Comparison of ENCODE assay signal across 8 cellular contexts in genomic region chr17:1573932-1574696, GRCh38. TPM values are rescaled to one million over a fixed set of nuclear protein-coding genes. Genes with fewer than 3 reads are reported as not detected.
DNase-seq lines count a peak whose midpoint lies in the region; ATAC-seq, FAIRE-seq and TF ChIP-seq lines count a peak whose summit lies in the region.

No MANE protein-coding gene starts in this region.

- H3K27ac ChIP-seq in mesenchymal stem cell (ENCODE audit: low read length, poor library complexity, severe bottlenecking): no peak overlapping the region

- no peak overlapping the region for H3K27ac Mint-ChIP-seq in activated CD4-positive, alpha-beta memory T cell treated with anti-CD3 and anti-CD28 coated beads, Interleukin-2, amount 10 ng/mL, durations not matched to agents 7 days and 5 days

- no peaks in the 10 kb centered on the region for H3K9me3 ChIP-seq in mesenchymal stem cell (ENCODE audit: control insufficient read depth, low read length)

- H3K4ac ChIP-seq in mesenchymal stem cell (ENCODE audit: low read depth in 1 of 2, low read length in 2 of 2): no peak overlapping the region

- H3K36me3 Mint-ChIP-seq in activated CD4-positive, alpha-beta memory T cell treated with anti-CD3 and anti-CD28 coated beads, Interleukin-2, amount 10 ng/mL, durations not matched to agents 7 days and 5 days (ENCODE audit: low read depth): no peaks in the 10 kb centered on the region

- H2BK120ac ChIP-seq in mesenchymal stem cell (ENCODE audit: low read depth, low read length): no peak overlapping the region

- H3K23ac ChIP-seq in mesenchymal stem cell (ENCODE audit: low read length in 2 of 2): no peak overlapping the region

- no peak overlapping the region for H3K4me2 ChIP-seq in mesenchymal stem cell (ENCODE audit: low read length, poor library complexity, severe bottlenecking)

- no peak overlapping the region for H3K4me3 Mint-ChIP-seq in activated CD4-positive, alpha-beta memory T cell treated with anti-CD3 and anti-CD28 coated beads, Interleukin-2, amount 10 ng/mL, durations not matched to agents 7 days and 5 days

- peaks cover 30% of the 10 kb centered on the region for H3K4me1 ChIP-seq in mesenchymal stem cell (ENCODE audit: control insufficient read depth, insufficient read depth, low read depth, low read length)

- peak; percentile 23 for FAIRE-seq in GM19239 (lab: Jason Lieb, UNC)

- TF ChIP-seq CTCF in AG04449 (IDR thresholded peaks at IDR 0.05; ENCODE audit: insufficient read depth, low read length, missing control alignments): peak; percentile 91

- H2BK12ac ChIP-seq in mesenchymal stem cell (ENCODE audit: low read length in 2 of 2): peak overlapping the region; percentile 59 to 69

- H3K4me3 ChIP-seq in AG04449 (ENCODE audit: low read depth, low read length): no peak overlapping the region
- no peak overlapping the region for H3K4me3 ChIP-seq in mesenchymal stem cell (ENCODE audit: insufficient read depth in 1 of 2, low read depth in 1 of 2, low read length in 2 of 2)

- no peak overlapping the region for H2AFZ ChIP-seq in mesenchymal stem cell (ENCODE audit: low read depth, low read length)

- H3K27me3 ChIP-seq in mesenchymal stem cell (ENCODE audit: control insufficient read depth in 1 of 2, insufficient read depth in 1 of 2, low read length in 2 of 2): peaks cover 0 to 17% of the 10 kb centered on the region in 2 experiments

- peak overlapping the region in 1 of 2 experiments; percentile 71 for H3K18ac ChIP-seq in mesenchymal stem cell (ENCODE audit: low read depth in 1 of 2, low read length in 2 of 2)

- DNase-seq in AG04449 (ENCODE audit: low read depth, low spot score) (no peak), GM19239 (ENCODE audit: insufficient read length, low spot score) (peak; percentile 90), NCI-H345 treated with DMSO at 0.1 percent for 48 hours (lab: John Stamatoyannopoulos, UW; ENCODE audit: unreplicated experiment) (peak; percentile 1), mesenchymal stem cell (peak; percentile 77)
- DNase-seq in activated CD4-positive, alpha-beta memory T cell treated with anti-CD3 and anti-CD28 coated beads, Interleukin-2, amount 10 ng/mL, durations not matched to agents 7 days and 5 days: peak; percentile 70
- DNase-seq in effector CD4-positive, alpha-beta T cell: peak; percentile 22
- peak; percentile 90 for DNase-seq in stimulated activated CD8-positive, alpha-beta memory T cell treated with anti-CD3 and anti-CD28 coated beads, Interleukin-4, amount 100 ng/mL, for 48 hours

- H4K8ac ChIP-seq in mesenchymal stem cell (ENCODE audit: low read length): no peak overlapping the region

- no peaks in the 10 kb centered on the region for H3K79me1 ChIP-seq in mesenchymal stem cell (replicated peaks; ENCODE audit: low read length, poor library complexity, severe bottlenecking)

- CTCF ChIA-PET in AG04449 (lab: Yijun Ruan, JAX): interaction anchor here (0.6 to 5.6 kb wide), 28 partner anchors 10 to 313 kb away, joined by 3 to 80 read pairs (median 4); partner anchors contain the start of genes INPP5K, PITPNA, RILP and SCARF1
- CTCF ChIA-PET in activated CD4-positive, alpha-beta memory T cell treated with anti-CD3 and anti-CD28 coated beads, Interleukin-2, amount 10 ng/mL, durations not matched to agents 7 days and 5 days (lab: Charles Lee): interaction anchor here (0.6 to 2.7 kb wide), 18 partner anchors 10 to 194 kb away, joined by 3 to 33 read pairs (median 4); partner anchors contain the start of genes RILP and SLC43A2

- H2BK15ac ChIP-seq in mesenchymal stem cell (ENCODE audit: low read depth, poor library complexity, severe bottlenecking): no peak overlapping the region

- H2AK5ac ChIP-seq in mesenchymal stem cell (ENCODE audit: low read length, severe bottlenecking): peak overlapping the region; percentile 78

- no peak overlapping the region for H3K14ac ChIP-seq in mesenchymal stem cell (ENCODE audit: low read length in 2 of 2)

- H4K91ac ChIP-seq in mesenchymal stem cell (ENCODE audit: low read length): no peak overlapping the region

- H2BK5ac ChIP-seq in mesenchymal stem cell (ENCODE audit: low read depth, low read length, poor library complexity, severe bottlenecking): no peak overlapping the region

- peaks cover 0 to 9% of the 10 kb centered on the region in 2 experiments for H3K36me3 ChIP-seq in mesenchymal stem cell (ENCODE audit: control insufficient read depth in 1 of 2, insufficient read depth in 2 of 2, low read depth in 1 of 2, low read length in 2 of 2)

- 39% methylated on average over 16 of the region's 19 CpGs for WGBS in mesenchymal stem cell

- H3K27me3 Mint-ChIP-seq in activated CD4-positive, alpha-beta memory T cell treated with anti-CD3 and anti-CD28 coated beads, Interleukin-2, amount 10 ng/mL, durations not matched to agents 7 days and 5 days: no peaks in the 10 kb centered on the region

- peaks cover 3% of the 10 kb centered on the region for H3K4me1 Mint-ChIP-seq in activated CD4-positive, alpha-beta memory T cell treated with anti-CD3 and anti-CD28 coated beads, Interleukin-2, amount 10 ng/mL, durations not matched to agents 7 days and 5 days

- ATAC-seq in HG03442 (IDR thresholded peaks at IDR 0.05; ENCODE audit: unreplicated experiment): no peak

- H3K9me3 Mint-ChIP-seq in activated CD4-positive, alpha-beta memory T cell treated with anti-CD3 and anti-CD28 coated beads, Interleukin-2, amount 10 ng/mL, durations not matched to agents 7 days and 5 days: no peaks in the 10 kb centered on the region

- POLR2A ChIA-PET in AG04449 (lab: Yijun Ruan, JAX): interaction anchor here (0.9 kb wide), 1 partner anchor 56 kb away, joined by 3 read pairs; no protein-coding TSS in a partner anchor
- POLR2A ChIA-PET in activated CD4-positive, alpha-beta memory T cell treated with anti-CD3 and anti-CD28 coated beads, Interleukin-2, amount 10 ng/mL, durations not matched to agents 7 days and 5 days (lab: Charles Lee): no interaction called here

- H3K9ac ChIP-seq in mesenchymal stem cell (ENCODE audit: low read length): peak overlapping the region; percentile 44

RNA-seq across cellular contexts. Expression of gene PITPNA, which starts 11.5 kb away (rescaled TPM):
- total RNA-seq in activated CD4-positive, alpha-beta memory T cell treated with anti-CD3 and anti-CD28 coated beads, Interleukin-2, amount 10 ng/mL, durations not matched to agents 7 days and 5 days: 10 to 100 TPM; 46.4 to 47.8 TPM
- 71.7 TPM for polyA plus RNA-seq in mesenchymal stem cell (2013, experiment 1 of 2)
- 78.4 TPM for polyA plus RNA-seq in mesenchymal stem cell (2013, experiment 2 of 2)

RNA-seq across cellular contexts. Expression of gene SLC43A2, which starts 54.5 kb away (rescaled TPM):
- total RNA-seq in activated CD4-positive, alpha-beta memory T cell treated with anti-CD3 and anti-CD28 coated beads, Interleukin-2, amount 10 ng/mL, durations not matched to agents 7 days and 5 days: under 1 TPM; 0.73 to 0.85 TPM
- polyA plus RNA-seq in mesenchymal stem cell (2013, experiment 1 of 2): 14.0 TPM
- polyA plus RNA-seq in mesenchymal stem cell (2013, experiment 2 of 2): 13.3 TPM

RNA-seq across cellular contexts. Expression of gene INPP5K, which starts 57.7 kb away (rescaled TPM):
- total RNA-seq in activated CD4-positive, alpha-beta memory T cell treated with anti-CD3 and anti-CD28 coated beads, Interleukin-2, amount 10 ng/mL, durations not matched to agents 7 days and 5 days: 10 to 100 TPM; 52.4 to 58.1 TPM
- 18.7 TPM for polyA plus RNA-seq in mesenchymal stem cell (2013, experiment 1 of 2)
- 20.5 TPM for polyA plus RNA-seq in mesenchymal stem cell (2013, experiment 2 of 2)
